In the genomic region with DNA sequence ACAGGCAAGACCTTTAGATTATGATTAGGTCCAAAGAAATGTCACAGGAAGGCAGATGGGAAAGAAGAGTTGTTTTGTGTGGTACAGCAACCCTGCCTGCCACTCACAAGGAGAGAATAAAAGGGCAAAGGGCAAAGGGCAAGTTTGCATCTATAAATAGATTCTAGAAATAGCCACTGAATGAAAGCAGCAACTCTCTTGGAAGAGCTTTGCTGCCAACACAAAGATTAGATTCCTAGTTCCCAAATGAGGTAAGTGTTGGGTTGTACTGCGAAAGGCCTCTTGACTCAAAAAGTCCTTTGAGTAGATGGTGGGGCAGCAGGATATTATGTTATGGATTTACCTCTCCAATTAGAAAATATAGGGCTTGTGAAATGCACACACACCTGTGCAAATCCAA, we compare ENCODE assay signal across 13 cellular contexts.
"Had no signal": no experiment of that assay in that cellular context is flagged by ENCODE, and none has a peak within 500 bp of the region (broad histone marks: within the 10 kb centered on the region; RNA-seq: fewer than 3 reads in every experiment).

No MANE protein-coding gene starts in this region.

- DNase-seq: activated CD4-positive, alpha-beta memory T cell treated with anti-CD3 and anti-CD28 coated beads for 36 hours; activated CD4-positive, alpha-beta T cell treated with anti-CD3 and anti-CD28 coated beads for 36 hours; activated CD8-positive, alpha-beta memory T cell treated with anti-CD3 and anti-CD28 coated beads, Interleukin-2, amount 10 ng/mL, durations not matched to agents 7 days and 5 days; activated naive CD4-positive, alpha-beta T cell treated with anti-CD3 and anti-CD28 coated beads, Interleukin-2, amount 50 U/mL, for 16 hours; activated T-cell treated with anti-CD3 and anti-CD28 coated beads, Interleukin-2, amount 50 U/mL, for 24 hours; caudate nucleus; colonic mucosa; hypothalamus; pancreas; T-helper 2 cell; tibial artery; uterus had no signal

- ATAC-seq: activated CD4-positive, alpha-beta T cell treated with anti-CD3 and anti-CD28 coated beads for 36 hours; activated CD8-positive, alpha-beta memory T cell treated with anti-CD3 and anti-CD28 coated beads, Interleukin-2, amount 10 ng/mL, durations not matched to agents 7 days and 5 days; pancreas; stimulated activated effector memory CD8-positive, alpha-beta T cell treated with anti-CD3 and anti-CD28 coated beads, Interleukin-12 subunit alpha, Interleukin-12 subunit beta, amount 100 ng/mL, for 72 hours had no signal
